Comparison of ENCODE assay signal across 24 cellular contexts in the genomic region with DNA sequence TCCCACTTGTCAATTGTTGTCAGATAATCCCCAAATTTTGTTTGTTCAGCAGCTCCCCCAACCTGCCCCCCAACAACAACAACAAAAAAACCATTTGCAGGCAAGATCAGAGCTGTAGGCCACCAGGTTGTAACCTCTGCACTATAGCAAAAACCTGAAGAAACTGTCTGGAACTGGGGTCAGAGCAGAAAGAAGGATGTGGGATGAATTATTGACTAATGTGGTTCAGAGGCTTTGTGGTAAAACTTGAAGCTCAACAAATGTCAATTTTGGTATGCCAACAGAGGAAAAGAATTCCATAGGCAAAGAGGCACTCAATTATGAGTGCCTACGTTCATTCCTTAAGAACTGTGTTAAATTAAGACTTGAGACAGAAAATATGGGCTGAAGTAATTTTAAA.
"Had no signal": no experiment of that assay in that cellular context is flagged by ENCODE, and none has a peak within 500 bp of the region (broad histone marks: within the 10 kb centered on the region; RNA-seq: fewer than 3 reads in every experiment).

No MANE protein-coding gene starts in this region.

- H3K4me2 ChIP-seq: neural progenitor cell had no signal

- H3K9me3 ChIP-seq: heart left ventricle, psoas muscle, right atrium auricular region, spleen, transverse colon had no signal

- ATAC-seq: esophagus mucosa; heart left ventricle; naive thymus-derived CD8-positive, alpha-beta T cell; psoas muscle had no signal

- H3K36me3 ChIP-seq: heart left ventricle, neural progenitor cell, transverse colon had no signal

- H3K4me1 ChIP-seq: parathyroid adenoma, psoas muscle, spleen, transverse colon had no signal

- H3K4me3 ChIP-seq: heart left ventricle, neural progenitor cell, psoas muscle, right atrium auricular region, spleen, transverse colon had no signal

- H3K9ac ChIP-seq: neural progenitor cell, parathyroid adenoma had no signal

- H3K27me3 ChIP-seq: heart left ventricle, neural progenitor cell, right atrium auricular region, spleen, transverse colon had no signal

- H3K79me2 ChIP-seq: parathyroid adenoma had no signal

- DNase-seq: activated CD4-positive, alpha-beta memory T cell treated with anti-CD3 and anti-CD28 coated beads for 36 hours; activated CD4-positive, alpha-beta T cell treated with anti-CD3 and anti-CD28 coated beads, Interleukin-2, amount 10 ng/mL, durations not matched to agents 24 days and 14 days; activated CD4-positive, CD25-positive, alpha-beta regulatory T cell treated with anti-CD3 and anti-CD28 coated beads, Interleukin-2, amount 50 U/mL, for 72 hours; activated CD8-positive, alpha-beta memory T cell treated with anti-CD3 and anti-CD28 coated beads, Interleukin-2, amount 50 U/mL, for 48 hours; activated gamma-delta T cell treated with Interleukin-2 at 50 U/mL for 16 hours; activated naive CD4-positive, alpha-beta T cell treated with anti-CD3 and anti-CD28 coated beads, Interleukin-2, amount 50 U/mL, for 16 hours; activated T-cell treated with anti-CD3 and anti-CD28 coated beads, Interleukin-2, amount 50 U/mL, for 24 hours; endodermal cell; foreskin fibroblast; heart left ventricle; hypothalamus; immature natural killer cell; kidney; naive thymus-derived CD8-positive, alpha-beta T cell; occipital lobe; psoas muscle; spleen; stimulated activated naive CD4-positive, alpha-beta T cell treated with Interleukin-2 at 50 U/mL for 16 hours; T-helper 9 cell; transverse colon had no signal

- H2AFZ ChIP-seq: neural progenitor cell, parathyroid adenoma had no signal

- H3K27ac ChIP-seq: heart left ventricle, neural progenitor cell, parathyroid adenoma, psoas muscle, right atrium auricular region, spleen, transverse colon had no signal
